Comparison of ENCODE assay signal across 22 cellular contexts in the genomic region with DNA sequence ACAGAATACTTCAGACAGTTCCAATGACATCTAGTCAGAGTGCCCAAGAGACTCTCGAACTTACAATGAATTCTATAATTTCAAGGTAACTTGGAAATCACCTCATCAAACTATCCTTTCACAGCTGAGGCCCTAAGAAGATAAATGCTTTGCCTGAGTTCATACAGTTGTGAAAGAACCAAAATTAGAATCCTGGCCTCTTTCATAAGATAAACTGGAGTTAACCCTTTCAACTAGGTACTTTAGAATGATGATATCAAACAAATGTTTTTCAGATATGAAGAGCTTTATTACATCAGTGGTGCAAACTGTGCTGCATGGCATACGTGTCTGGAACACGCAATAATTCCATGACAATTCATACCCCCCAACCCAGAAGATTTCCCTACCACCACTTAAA. TPM values are rescaled to one million over a fixed set of nuclear protein-coding genes. Genes with fewer than 3 reads are reported as not detected.
DNase-seq lines count a peak whose midpoint lies in the region; ATAC-seq, FAIRE-seq and TF ChIP-seq lines count a peak whose summit lies in the region.
"Had no signal": no experiment of that assay in that cellular context is flagged by ENCODE, and none has a peak within 500 bp of the region (broad histone marks: within the 10 kb centered on the region; RNA-seq: fewer than 3 reads in every experiment).

No MANE protein-coding gene starts in this region.

- H3K9me2 ChIP-seq in MM.1S (replicated peaks; ENCODE audit: insufficient read depth, low read length) = no peaks in the 10 kb centered on the region

- H3K9me1 ChIP-seq in K562 (ENCODE audit: control insufficient read depth, insufficient read depth, low read length) = no peaks in the 10 kb centered on the region

- H3F3A ChIP-seq in MM.1S (ENCODE audit: insufficient read depth, low read length) = peaks cover 25% of the 10 kb centered on the region

- in situ Hi-C loops in K562 (cut with MboI) = no loop called here

- TF ChIP-seq EP300 in K562 (IDR thresholded peaks at IDR 0.05; ENCODE audit: low read length) = no peak

- H3K9me3 ChIP-seq in MM.1S (replicated peaks; ENCODE audit: insufficient read depth, low read length) (no peaks in the 10 kb centered on the region), K562 (replicated peaks; ENCODE audit: control insufficient read depth, insufficient read depth, low read depth, low read length) (no peaks in the 10 kb centered on the region), heart right ventricle (no peaks in the 10 kb centered on the region)
- H3K9me3 ChIP-seq: A549, Caco-2 had no signal

- CTCF ChIA-PET in K562 (lab: Yijun Ruan, JAX; ENCODE audit: low intra/inter-chr PET ratio) = no interaction called here

- 2% methylated on average over 3 of the region's 3 CpGs for WGBS in K562 (ENCODE audit: insufficient coverage, low coverage, missing lambda C conversion rate)
- 85 to 94% methylated on average over 3 of the region's 3 CpGs for WGBS in heart right ventricle, 2 donors

- H3K27me3 ChIP-seq in MM.1S (replicated peaks; ENCODE audit: insufficient read depth, low read length) = no peaks in the 10 kb centered on the region
- peaks cover 7 to 25% of the 10 kb centered on the region in 2 experiments; a peak in 4 of 5 replicates for H3K27me3 ChIP-seq in K562 (ENCODE audit: control insufficient read depth in 2 of 2, insufficient read depth in 2 of 2, low read length in 2 of 2)
- no peaks in the 10 kb centered on the region for H3K27me3 ChIP-seq in heart right ventricle
- H3K27me3 ChIP-seq: BLaER1 treated with 17β-estradiol and CSF1 and Interleukin-3, amounts not matched to agents 10 nM and 100 nM had no signal

- H3K9ac ChIP-seq in MM.1S (ENCODE audit: low read length) (no peak overlapping the region), K562 (ENCODE audit: insufficient read depth in 1 of 2, low read depth in 2 of 2, low read length in 2 of 2) (no peak overlapping the region)
- H3K9ac ChIP-seq: BLaER1 treated with 17β-estradiol and CSF1 and Interleukin-3, amounts not matched to agents 10 nM and 100 nM had no signal

- POLR2A ChIA-PET in K562 (lab: Yijun Ruan, JAX) = interaction anchor here (0.7 to 1.1 kb wide), 2 partner anchors 27 to 263 kb away, joined by 3 to 4 read pairs; no protein-coding TSS in a partner anchor

- H3K4me1 ChIP-seq in MM.1S (ENCODE audit: low read length) (peaks cover 79% of the 10 kb centered on the region), K562 (replicated peaks in 1 of 2; ENCODE audit: control insufficient read depth in 2 of 2, insufficient read depth in 2 of 2, low read length in 2 of 2) (no peaks in the 10 kb centered on the region), heart right ventricle (peaks cover 0 to 83% (median 48%) of the 10 kb centered on the region in 9 donors)
- H3K4me1 ChIP-seq: Caco-2 had no signal

- no peak for TF ChIP-seq RAD21 in K562 (CRISPR knock-in tag; conservative IDR thresholded peaks at IDR 0.05 in 1 of 2, IDR thresholded peaks at IDR 0.05 in 1 of 2)

- peak; percentile 53 for FAIRE-seq in D721Med (lab: Jason Lieb, UNC)
- FAIRE-seq in K562 (lab: Jason Lieb, UNC) = no peak
- FAIRE-seq: GM12878 had no signal

- H3K79me2 ChIP-seq in MM.1S (ENCODE audit: low read length) = peaks cover 96% of the 10 kb centered on the region
- no peaks in the 10 kb centered on the region for H3K79me2 ChIP-seq in K562 (ENCODE audit: control insufficient read depth, insufficient read depth, low read length)

- no peak for TF ChIP-seq POLR2A in K562 (conservative IDR thresholded peaks at IDR 0.05)

- TF ChIP-seq CTCF in D721Med (IDR thresholded peaks at IDR 0.05; ENCODE audit: insufficient read depth, missing control alignments) (no peak), MM.1S (IDR thresholded peaks at IDR 0.05; ENCODE audit: low read length) (no peak), K562 (IDR thresholded peaks at IDR 0.05 in 2 of 3, conservative IDR thresholded peaks at IDR 0.05 in 1 of 3; ENCODE audit: insufficient read depth in 2 of 3, low read depth in 1 of 3, low read length in 3 of 3) (no peak), heart right ventricle (IDR thresholded peaks at IDR 0.05) (no peak)

- H3K4me3 ChIP-seq in MM.1S (ENCODE audit: low read length) (peak overlapping the region; percentile 14), K562 (no peak overlapping the region), heart right ventricle (no peak overlapping the region)
- H3K4me3 ChIP-seq: A549; BLaER1 treated with 17β-estradiol and CSF1 and Interleukin-3, amounts not matched to agents 10 nM and 100 nM; GM12878 had no signal

- H3K27ac ChIP-seq in MM.1S (ENCODE audit: low read length) = peak overlapping the region; percentile 32; the same call in 1 of the 2 replicates
- no peak overlapping the region for H3K27ac ChIP-seq in K562 (ENCODE audit: extremely low read depth, low read depth, low read length)
- H3K27ac ChIP-seq in heart right ventricle = no peak overlapping the region
- H3K27ac ChIP-seq: 22Rv1; A549; BLaER1 treated with 17β-estradiol and CSF1 and Interleukin-3, amounts not matched to agents 10 nM and 100 nM; C4-2B had no signal

- no peak overlapping the region for H2AFZ ChIP-seq in MM.1S (ENCODE audit: low read length)
- H2AFZ ChIP-seq in K562 (ENCODE audit: low read depth, low read length) = no peak overlapping the region

- H4K20me1 ChIP-seq in MM.1S (ENCODE audit: insufficient read depth, low read length) (no peaks in the 10 kb centered on the region), K562 (replicated peaks; ENCODE audit: control insufficient read depth, insufficient read depth, low read length) (no peaks in the 10 kb centered on the region)

- H3K36me3 ChIP-seq in MM.1S (replicated peaks; ENCODE audit: insufficient read depth, low read length) (no peaks in the 10 kb centered on the region), K562 (ENCODE audit: control insufficient read depth, insufficient read depth, low read length) (no peaks in the 10 kb centered on the region), heart right ventricle (no peaks in the 10 kb centered on the region)

- peak overlapping the region; percentile 83 for H3K4me2 ChIP-seq in MM.1S (ENCODE audit: low read depth, low read length)
- no peak overlapping the region for H3K4me2 ChIP-seq in K562 (ENCODE audit: insufficient read depth, low read length)
- H3K4me2 ChIP-seq: A549 had no signal

- BruUV-seq in K562 (replicated peaks; lab: Mats Ljungman, UMichigan) = no TSS peak

- intact Hi-C loops in K562 (cut with micrococcal nuclease) (no loop called here), heart right ventricle (cut with DNase I) (loop anchor here in 1 of 10 donors (10.0 kb wide), 1 partner anchor 93 kb away; no protein-coding TSS in a partner anchor)

- no peak for ATAC-seq in K562
- ATAC-seq in HG03280 (IDR thresholded peaks at IDR 0.05; ENCODE audit: unreplicated experiment) = no peak
- no peak for ATAC-seq in heart right ventricle
- ATAC-seq: A549; CD8-positive, alpha-beta T cell; GM12878 had no signal

- no peak for DNase-seq in D721Med (ENCODE audit: insufficient read length, low spot score)
- peak; percentile 67 for DNase-seq in MM.1S
- no peak for DNase-seq in K562 (ENCODE audit: extremely low read depth in 1 of 4, low spot score in 3 of 4)
- no peak for DNase-seq in heart right ventricle
- DNase-seq: AML-193; Caco-2; Calu3; CD4-positive, alpha-beta T cell; CD8-positive, alpha-beta T cell; DMS 273 treated with DMSO at 0.1 percent for 48 hours; DMS153; DMS53; DMS79; DND-41; EL; GDM1 had no signal

RNA-seq across cellular contexts. Expression of gene DOCK4, which starts 17.9 kb away (rescaled TPM):
- total RNA-seq in K562 (2011; cell fraction: chromatin; rRNA removed; ENCODE audit: low replicate concordance) = 15.9 and 23.4 TPM in 2 replicates
- total RNA-seq in K562 (2011; cell fraction: nucleolus; rRNA removed) = 3.8 and 8.0 TPM in 2 replicates
- 10.6 and 11.6 TPM in 2 replicates for total RNA-seq in K562 (2011; cell fraction: nucleoplasm; rRNA removed)
- total RNA-seq in K562 (2014; rRNA removed) (1.5 and 2.0 TPM in 2 replicates), K562 (2014; rRNA removed; fragmentation: Illumina TruSeq; extraction: Trizol) (2.1 and 2.3 TPM in 2 replicates), K562 (2015; rRNA removed; fragmentation: Illumina TruSeq; extraction: Trizol) (1.7 and 2.1 TPM in 2 replicates), K562 (2021) (3.8 and 4.9 TPM in 2 replicates), heart right ventricle (10 to 100 TPM; 10.8 to 26.8 (median 16.4) TPM)
- polyA plus RNA-seq in K562 (2011; rRNA removed) (3.7 and 5.7 TPM in 2 replicates), K562 (2014; fragmentation: Illumina TruSeq; extraction: Trizol) (1.8 and 2.9 TPM in 2 replicates), K562 (2014; fragmentation: Nextera tagmentation; extraction: Ambion mirVana) (under 1 TPM; 0.42 to 0.45 TPM), K562 (2014; rRNA removed) (3.3 and 3.8 TPM in 2 replicates), heart right ventricle (1 to 10 TPM; 2.6 to 9.7 TPM)
- polyA plus RNA-seq in K562 (2011; cell fraction: cytosol; rRNA removed) = 1.2 and 1.7 TPM in 2 replicates
- 18.4 and 29.9 TPM in 2 replicates for polyA plus RNA-seq in K562 (2011; cell fraction: nucleus; rRNA removed)
- polyA plus RNA-seq in K562 (2012) = 1.9 and 2.4 TPM in 2 replicates
- polyA minus RNA-seq in K562 (2011; rRNA and poly(A)+ RNA removed) = 4.3 and 6.8 TPM in 2 replicates
- 1.1 and 1.2 TPM in 2 replicates for polyA minus RNA-seq in K562 (2011; cell fraction: cytosol; rRNA and poly(A)+ RNA removed)
- polyA minus RNA-seq in K562 (2011; cell fraction: nucleus; rRNA and poly(A)+ RNA removed) = 10.6 and 13.5 TPM in 2 replicates

RNA-seq across cellular contexts. Expression of gene ZNF277, which starts 18.2 kb away (rescaled TPM):
- 7.6 and 23.6 TPM in 2 replicates for total RNA-seq in K562 (2011; cell fraction: chromatin; rRNA removed; ENCODE audit: low replicate concordance)
- 11.6 and 14.0 TPM in 2 replicates for total RNA-seq in K562 (2011; cell fraction: nucleolus; rRNA removed)
- 13.6 and 16.2 TPM in 2 replicates for total RNA-seq in K562 (2011; cell fraction: nucleoplasm; rRNA removed)
- total RNA-seq in K562 (2014; rRNA removed) (14.3 and 18.8 TPM in 2 replicates), K562 (2014; rRNA removed; fragmentation: Illumina TruSeq; extraction: Trizol) (33.5 and 42.0 TPM in 2 replicates), K562 (2015; rRNA removed; fragmentation: Illumina TruSeq; extraction: Trizol) (27.6 and 29.5 TPM in 2 replicates), K562 (2021) (18.5 and 20.3 TPM in 2 replicates), heart right ventricle (10 to 100 TPM; 14.1 to 25.7 (median 17.6) TPM)
- polyA plus RNA-seq in K562 (2011; rRNA removed) (25.0 and 28.7 TPM in 2 replicates), K562 (2014; fragmentation: Illumina TruSeq; extraction: Trizol) (29.4 and 29.8 TPM in 2 replicates), K562 (2014; fragmentation: Nextera tagmentation; extraction: Ambion mirVana) (10 to 100 TPM; 27.4 to 27.7 TPM), K562 (2014; rRNA removed) (19.3 and 20.7 TPM in 2 replicates), heart right ventricle (10 to 100 TPM in 1 of 2 donors, 1 to 10 TPM in 1; 7.7 to 16.0 TPM)
- 3.1 and 9.3 TPM in 2 replicates for polyA plus RNA-seq in K562 (2011; cell fraction: cytosol; rRNA removed)
- 4.4 and 7.7 TPM in 2 replicates for polyA plus RNA-seq in K562 (2011; cell fraction: nucleus; rRNA removed)
- polyA plus RNA-seq in K562 (2012) = 16.5 and 55.5 TPM in 2 replicates
- polyA minus RNA-seq in K562 (2011; rRNA and poly(A)+ RNA removed) = 31.5 and 38.3 TPM in 2 replicates
- polyA minus RNA-seq in K562 (2011; cell fraction: cytosol; rRNA and poly(A)+ RNA removed) = 18.6 and 19.1 TPM in 2 replicates
- 17.2 and 19.0 TPM in 2 replicates for polyA minus RNA-seq in K562 (2011; cell fraction: nucleus; rRNA and poly(A)+ RNA removed)
